ENCODE assay signal across 1 cellular context in the genomic region with DNA sequence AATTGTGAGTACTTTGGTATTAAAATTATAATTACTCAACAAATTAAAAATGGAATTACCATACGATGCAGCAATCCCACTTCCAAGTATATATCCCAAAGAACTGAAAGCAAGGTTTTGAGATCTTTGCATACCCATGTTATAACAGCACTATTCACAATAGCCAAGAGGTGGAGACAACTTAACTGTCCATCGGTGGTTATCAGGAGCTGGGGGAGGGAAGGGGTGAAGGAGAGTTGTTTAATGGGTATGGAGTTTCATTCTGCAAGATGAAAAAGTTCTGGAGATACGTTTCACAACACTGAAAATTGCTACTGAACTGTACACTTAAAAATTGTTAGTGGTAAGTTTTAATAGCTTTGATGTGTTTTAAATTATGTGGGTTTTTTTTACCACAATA.
TF ChIP-seq lines count a peak whose summit lies in the region.

No MANE protein-coding gene starts in this region.

TF ChIP-seq in K562, 482 proteins besides CTCF, POLR2A, EP300 and RAD21 (continued from another document and continues in another):
- TF ChIP-seq, protein P1, sequence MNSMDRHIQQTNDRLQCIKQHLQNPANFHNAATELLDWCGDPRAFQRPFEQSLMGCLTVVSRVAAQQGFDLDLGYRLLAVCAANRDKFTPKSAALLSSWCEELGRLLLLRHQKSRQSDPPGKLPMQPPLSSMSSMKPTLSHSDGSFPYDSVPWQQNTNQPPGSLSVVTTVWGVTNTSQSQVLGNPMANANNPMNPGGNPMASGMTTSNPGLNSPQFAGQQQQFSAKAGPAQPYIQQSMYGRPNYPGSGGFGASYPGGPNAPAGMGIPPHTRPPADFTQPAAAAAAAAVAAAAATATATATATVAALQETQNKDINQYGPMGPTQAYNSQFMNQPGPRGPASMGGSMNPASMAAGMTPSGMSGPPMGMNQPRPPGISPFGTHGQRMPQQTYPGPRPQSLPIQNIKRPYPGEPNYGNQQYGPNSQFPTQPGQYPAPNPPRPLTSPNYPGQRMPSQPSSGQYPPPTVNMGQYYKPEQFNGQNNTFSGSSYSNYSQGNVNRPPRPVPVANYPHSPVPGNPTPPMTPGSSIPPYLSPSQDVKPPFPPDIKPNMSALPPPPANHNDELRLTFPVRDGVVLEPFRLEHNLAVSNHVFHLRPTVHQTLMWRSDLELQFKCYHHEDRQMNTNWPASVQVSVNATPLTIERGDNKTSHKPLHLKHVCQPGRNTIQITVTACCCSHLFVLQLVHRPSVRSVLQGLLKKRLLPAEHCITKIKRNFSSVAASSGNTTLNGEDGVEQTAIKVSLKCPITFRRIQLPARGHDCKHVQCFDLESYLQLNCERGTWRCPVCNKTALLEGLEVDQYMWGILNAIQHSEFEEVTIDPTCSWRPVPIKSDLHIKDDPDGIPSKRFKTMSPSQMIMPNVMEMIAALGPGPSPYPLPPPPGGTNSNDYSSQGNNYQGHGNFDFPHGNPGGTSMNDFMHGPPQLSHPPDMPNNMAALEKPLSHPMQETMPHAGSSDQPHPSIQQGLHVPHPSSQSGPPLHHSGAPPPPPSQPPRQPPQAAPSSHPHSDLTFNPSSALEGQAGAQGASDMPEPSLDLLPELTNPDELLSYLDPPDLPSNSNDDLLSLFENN (IDR thresholded peaks at IDR 0.05; ENCODE audit: low read depth in 2 of 2, low read length in 2 of 2) = no peak
- TF ChIP-seq RBM17 (IDR thresholded peaks at IDR 0.05; ENCODE audit: borderline replicate concordance, low read depth, low read length) (no peak), MXI1 (IDR thresholded peaks at IDR 0.05; ENCODE audit: low read depth, low read length) (no peak), TARDBP (IDR thresholded peaks at IDR 0.05) (no peak), SAP30 (IDR thresholded peaks at IDR 0.05; ENCODE audit: borderline replicate concordance, insufficient read depth, low read depth, low read length, poor library complexity, severe bottlenecking) (no peak), MAZ (CRISPR knock-in tag; conservative IDR thresholded peaks at IDR 0.05 in 1 of 2, IDR thresholded peaks at IDR 0.05 in 1 of 2) (no peak), ELF4 (CRISPR knock-in tag; IDR thresholded peaks at IDR 0.05) (no peak), NBN (IDR thresholded peaks at IDR 0.05; ENCODE audit: low read depth) (no peak), FOXA3 (CRISPR knock-in tag; conservative IDR thresholded peaks at IDR 0.05 in 1 of 2, IDR thresholded peaks at IDR 0.05 in 1 of 2) (no peak)
- TF ChIP-seq, protein P2, sequence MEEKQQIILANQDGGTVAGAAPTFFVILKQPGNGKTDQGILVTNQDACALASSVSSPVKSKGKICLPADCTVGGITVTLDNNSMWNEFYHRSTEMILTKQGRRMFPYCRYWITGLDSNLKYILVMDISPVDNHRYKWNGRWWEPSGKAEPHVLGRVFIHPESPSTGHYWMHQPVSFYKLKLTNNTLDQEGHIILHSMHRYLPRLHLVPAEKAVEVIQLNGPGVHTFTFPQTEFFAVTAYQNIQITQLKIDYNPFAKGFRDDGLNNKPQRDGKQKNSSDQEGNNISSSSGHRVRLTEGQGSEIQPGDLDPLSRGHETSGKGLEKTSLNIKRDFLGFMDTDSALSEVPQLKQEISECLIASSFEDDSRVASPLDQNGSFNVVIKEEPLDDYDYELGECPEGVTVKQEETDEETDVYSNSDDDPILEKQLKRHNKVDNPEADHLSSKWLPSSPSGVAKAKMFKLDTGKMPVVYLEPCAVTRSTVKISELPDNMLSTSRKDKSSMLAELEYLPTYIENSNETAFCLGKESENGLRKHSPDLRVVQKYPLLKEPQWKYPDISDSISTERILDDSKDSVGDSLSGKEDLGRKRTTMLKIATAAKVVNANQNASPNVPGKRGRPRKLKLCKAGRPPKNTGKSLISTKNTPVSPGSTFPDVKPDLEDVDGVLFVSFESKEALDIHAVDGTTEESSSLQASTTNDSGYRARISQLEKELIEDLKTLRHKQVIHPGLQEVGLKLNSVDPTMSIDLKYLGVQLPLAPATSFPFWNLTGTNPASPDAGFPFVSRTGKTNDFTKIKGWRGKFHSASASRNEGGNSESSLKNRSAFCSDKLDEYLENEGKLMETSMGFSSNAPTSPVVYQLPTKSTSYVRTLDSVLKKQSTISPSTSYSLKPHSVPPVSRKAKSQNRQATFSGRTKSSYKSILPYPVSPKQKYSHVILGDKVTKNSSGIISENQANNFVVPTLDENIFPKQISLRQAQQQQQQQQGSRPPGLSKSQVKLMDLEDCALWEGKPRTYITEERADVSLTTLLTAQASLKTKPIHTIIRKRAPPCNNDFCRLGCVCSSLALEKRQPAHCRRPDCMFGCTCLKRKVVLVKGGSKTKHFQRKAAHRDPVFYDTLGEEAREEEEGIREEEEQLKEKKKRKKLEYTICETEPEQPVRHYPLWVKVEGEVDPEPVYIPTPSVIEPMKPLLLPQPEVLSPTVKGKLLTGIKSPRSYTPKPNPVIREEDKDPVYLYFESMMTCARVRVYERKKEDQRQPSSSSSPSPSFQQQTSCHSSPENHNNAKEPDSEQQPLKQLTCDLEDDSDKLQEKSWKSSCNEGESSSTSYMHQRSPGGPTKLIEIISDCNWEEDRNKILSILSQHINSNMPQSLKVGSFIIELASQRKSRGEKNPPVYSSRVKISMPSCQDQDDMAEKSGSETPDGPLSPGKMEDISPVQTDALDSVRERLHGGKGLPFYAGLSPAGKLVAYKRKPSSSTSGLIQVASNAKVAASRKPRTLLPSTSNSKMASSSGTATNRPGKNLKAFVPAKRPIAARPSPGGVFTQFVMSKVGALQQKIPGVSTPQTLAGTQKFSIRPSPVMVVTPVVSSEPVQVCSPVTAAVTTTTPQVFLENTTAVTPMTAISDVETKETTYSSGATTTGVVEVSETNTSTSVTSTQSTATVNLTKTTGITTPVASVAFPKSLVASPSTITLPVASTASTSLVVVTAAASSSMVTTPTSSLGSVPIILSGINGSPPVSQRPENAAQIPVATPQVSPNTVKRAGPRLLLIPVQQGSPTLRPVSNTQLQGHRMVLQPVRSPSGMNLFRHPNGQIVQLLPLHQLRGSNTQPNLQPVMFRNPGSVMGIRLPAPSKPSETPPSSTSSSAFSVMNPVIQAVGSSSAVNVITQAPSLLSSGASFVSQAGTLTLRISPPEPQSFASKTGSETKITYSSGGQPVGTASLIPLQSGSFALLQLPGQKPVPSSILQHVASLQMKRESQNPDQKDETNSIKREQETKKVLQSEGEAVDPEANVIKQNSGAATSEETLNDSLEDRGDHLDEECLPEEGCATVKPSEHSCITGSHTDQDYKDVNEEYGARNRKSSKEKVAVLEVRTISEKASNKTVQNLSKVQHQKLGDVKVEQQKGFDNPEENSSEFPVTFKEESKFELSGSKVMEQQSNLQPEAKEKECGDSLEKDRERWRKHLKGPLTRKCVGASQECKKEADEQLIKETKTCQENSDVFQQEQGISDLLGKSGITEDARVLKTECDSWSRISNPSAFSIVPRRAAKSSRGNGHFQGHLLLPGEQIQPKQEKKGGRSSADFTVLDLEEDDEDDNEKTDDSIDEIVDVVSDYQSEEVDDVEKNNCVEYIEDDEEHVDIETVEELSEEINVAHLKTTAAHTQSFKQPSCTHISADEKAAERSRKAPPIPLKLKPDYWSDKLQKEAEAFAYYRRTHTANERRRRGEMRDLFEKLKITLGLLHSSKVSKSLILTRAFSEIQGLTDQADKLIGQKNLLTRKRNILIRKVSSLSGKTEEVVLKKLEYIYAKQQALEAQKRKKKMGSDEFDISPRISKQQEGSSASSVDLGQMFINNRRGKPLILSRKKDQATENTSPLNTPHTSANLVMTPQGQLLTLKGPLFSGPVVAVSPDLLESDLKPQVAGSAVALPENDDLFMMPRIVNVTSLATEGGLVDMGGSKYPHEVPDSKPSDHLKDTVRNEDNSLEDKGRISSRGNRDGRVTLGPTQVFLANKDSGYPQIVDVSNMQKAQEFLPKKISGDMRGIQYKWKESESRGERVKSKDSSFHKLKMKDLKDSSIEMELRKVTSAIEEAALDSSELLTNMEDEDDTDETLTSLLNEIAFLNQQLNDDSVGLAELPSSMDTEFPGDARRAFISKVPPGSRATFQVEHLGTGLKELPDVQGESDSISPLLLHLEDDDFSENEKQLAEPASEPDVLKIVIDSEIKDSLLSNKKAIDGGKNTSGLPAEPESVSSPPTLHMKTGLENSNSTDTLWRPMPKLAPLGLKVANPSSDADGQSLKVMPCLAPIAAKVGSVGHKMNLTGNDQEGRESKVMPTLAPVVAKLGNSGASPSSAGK (IDR thresholded peaks at IDR 0.05) = no peak
- TF ChIP-seq, protein P3, sequence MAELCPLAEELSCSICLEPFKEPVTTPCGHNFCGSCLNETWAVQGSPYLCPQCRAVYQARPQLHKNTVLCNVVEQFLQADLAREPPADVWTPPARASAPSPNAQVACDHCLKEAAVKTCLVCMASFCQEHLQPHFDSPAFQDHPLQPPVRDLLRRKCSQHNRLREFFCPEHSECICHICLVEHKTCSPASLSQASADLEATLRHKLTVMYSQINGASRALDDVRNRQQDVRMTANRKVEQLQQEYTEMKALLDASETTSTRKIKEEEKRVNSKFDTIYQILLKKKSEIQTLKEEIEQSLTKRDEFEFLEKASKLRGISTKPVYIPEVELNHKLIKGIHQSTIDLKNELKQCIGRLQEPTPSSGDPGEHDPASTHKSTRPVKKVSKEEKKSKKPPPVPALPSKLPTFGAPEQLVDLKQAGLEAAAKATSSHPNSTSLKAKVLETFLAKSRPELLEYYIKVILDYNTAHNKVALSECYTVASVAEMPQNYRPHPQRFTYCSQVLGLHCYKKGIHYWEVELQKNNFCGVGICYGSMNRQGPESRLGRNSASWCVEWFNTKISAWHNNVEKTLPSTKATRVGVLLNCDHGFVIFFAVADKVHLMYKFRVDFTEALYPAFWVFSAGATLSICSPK (IDR thresholded peaks at IDR 0.05; ENCODE audit: borderline replicate concordance) = no peak
- TF ChIP-seq, protein P4, sequence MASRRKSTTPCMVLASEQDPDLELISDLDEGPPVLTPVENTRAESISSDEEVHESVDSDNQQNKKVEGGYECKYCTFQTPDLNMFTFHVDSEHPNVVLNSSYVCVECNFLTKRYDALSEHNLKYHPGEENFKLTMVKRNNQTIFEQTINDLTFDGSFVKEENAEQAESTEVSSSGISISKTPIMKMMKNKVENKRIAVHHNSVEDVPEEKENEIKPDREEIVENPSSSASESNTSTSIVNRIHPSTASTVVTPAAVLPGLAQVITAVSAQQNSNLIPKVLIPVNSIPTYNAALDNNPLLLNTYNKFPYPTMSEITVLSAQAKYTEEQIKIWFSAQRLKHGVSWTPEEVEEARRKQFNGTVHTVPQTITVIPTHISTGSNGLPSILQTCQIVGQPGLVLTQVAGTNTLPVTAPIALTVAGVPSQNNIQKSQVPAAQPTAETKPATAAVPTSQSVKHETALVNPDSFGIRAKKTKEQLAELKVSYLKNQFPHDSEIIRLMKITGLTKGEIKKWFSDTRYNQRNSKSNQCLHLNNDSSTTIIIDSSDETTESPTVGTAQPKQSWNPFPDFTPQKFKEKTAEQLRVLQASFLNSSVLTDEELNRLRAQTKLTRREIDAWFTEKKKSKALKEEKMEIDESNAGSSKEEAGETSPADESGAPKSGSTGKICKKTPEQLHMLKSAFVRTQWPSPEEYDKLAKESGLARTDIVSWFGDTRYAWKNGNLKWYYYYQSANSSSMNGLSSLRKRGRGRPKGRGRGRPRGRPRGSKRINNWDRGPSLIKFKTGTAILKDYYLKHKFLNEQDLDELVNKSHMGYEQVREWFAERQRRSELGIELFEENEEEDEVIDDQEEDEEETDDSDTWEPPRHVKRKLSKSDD (conservative IDR thresholded peaks at IDR 0.05; ENCODE audit: low read length) = no peak
- TF ChIP-seq, protein P5, sequence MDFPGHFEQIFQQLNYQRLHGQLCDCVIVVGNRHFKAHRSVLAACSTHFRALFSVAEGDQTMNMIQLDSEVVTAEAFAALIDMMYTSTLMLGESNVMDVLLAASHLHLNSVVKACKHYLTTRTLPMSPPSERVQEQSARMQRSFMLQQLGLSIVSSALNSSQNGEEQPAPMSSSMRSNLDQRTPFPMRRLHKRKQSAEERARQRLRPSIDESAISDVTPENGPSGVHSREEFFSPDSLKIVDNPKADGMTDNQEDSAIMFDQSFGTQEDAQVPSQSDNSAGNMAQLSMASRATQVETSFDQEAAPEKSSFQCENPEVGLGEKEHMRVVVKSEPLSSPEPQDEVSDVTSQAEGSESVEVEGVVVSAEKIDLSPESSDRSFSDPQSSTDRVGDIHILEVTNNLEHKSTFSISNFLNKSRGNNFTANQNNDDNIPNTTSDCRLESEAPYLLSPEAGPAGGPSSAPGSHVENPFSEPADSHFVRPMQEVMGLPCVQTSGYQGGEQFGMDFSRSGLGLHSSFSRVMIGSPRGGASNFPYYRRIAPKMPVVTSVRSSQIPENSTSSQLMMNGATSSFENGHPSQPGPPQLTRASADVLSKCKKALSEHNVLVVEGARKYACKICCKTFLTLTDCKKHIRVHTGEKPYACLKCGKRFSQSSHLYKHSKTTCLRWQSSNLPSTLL (IDR thresholded peaks at IDR 0.05) = no peak
- TF ChIP-seq, protein P6, sequence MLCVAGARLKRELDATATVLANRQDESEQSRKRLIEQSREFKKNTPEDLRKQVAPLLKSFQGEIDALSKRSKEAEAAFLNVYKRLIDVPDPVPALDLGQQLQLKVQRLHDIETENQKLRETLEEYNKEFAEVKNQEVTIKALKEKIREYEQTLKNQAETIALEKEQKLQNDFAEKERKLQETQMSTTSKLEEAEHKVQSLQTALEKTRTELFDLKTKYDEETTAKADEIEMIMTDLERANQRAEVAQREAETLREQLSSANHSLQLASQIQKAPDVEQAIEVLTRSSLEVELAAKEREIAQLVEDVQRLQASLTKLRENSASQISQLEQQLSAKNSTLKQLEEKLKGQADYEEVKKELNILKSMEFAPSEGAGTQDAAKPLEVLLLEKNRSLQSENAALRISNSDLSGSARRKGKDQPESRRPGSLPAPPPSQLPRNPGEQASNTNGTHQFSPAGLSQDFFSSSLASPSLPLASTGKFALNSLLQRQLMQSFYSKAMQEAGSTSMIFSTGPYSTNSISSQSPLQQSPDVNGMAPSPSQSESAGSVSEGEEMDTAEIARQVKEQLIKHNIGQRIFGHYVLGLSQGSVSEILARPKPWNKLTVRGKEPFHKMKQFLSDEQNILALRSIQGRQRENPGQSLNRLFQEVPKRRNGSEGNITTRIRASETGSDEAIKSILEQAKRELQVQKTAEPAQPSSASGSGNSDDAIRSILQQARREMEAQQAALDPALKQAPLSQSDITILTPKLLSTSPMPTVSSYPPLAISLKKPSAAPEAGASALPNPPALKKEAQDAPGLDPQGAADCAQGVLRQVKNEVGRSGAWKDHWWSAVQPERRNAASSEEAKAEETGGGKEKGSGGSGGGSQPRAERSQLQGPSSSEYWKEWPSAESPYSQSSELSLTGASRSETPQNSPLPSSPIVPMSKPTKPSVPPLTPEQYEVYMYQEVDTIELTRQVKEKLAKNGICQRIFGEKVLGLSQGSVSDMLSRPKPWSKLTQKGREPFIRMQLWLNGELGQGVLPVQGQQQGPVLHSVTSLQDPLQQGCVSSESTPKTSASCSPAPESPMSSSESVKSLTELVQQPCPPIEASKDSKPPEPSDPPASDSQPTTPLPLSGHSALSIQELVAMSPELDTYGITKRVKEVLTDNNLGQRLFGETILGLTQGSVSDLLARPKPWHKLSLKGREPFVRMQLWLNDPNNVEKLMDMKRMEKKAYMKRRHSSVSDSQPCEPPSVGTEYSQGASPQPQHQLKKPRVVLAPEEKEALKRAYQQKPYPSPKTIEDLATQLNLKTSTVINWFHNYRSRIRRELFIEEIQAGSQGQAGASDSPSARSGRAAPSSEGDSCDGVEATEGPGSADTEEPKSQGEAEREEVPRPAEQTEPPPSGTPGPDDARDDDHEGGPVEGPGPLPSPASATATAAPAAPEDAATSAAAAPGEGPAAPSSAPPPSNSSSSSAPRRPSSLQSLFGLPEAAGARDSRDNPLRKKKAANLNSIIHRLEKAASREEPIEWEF (CRISPR knock-in tag; IDR thresholded peaks at IDR 0.05) = no peak
- TF ChIP-seq, protein P7, sequence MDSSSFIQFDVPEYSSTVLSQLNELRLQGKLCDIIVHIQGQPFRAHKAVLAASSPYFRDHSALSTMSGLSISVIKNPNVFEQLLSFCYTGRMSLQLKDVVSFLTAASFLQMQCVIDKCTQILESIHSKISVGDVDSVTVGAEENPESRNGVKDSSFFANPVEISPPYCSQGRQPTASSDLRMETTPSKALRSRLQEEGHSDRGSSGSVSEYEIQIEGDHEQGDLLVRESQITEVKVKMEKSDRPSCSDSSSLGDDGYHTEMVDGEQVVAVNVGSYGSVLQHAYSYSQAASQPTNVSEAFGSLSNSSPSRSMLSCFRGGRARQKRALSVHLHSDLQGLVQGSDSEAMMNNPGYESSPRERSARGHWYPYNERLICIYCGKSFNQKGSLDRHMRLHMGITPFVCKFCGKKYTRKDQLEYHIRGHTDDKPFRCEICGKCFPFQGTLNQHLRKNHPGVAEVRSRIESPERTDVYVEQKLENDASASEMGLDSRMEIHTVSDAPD (CRISPR knock-in tag; IDR thresholded peaks at IDR 0.05) = no peak
